In the genomic region with DNA sequence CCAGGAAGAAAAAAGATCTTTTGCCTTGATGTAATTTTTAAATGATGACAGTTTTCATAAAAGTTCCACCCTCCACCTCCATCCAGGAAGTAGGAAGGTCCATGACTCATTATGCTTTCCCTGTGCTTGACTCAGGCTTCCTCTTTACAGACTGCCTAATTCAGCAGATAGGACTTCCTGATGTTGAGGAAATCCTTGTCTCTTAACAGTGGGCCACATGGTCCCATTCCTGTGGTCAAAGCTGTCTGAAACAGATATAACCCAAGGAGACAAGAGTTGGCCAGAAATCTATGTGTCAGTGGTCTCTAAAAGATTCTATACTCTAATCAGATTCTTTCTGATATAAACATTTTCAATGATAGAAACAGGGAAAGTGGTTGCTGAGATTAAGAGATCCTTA, we compare ENCODE assay signal across 10 cellular contexts.
DNase-seq lines count a peak whose midpoint lies in the region; ATAC-seq and TF ChIP-seq lines count a peak whose summit lies in the region.
"Had no signal": no experiment of that assay in that cellular context is flagged by ENCODE, and none has a peak within 500 bp of the region (broad histone marks: within the 10 kb centered on the region; RNA-seq: fewer than 3 reads in every experiment).

No MANE protein-coding gene starts in this region.

- peaks cover 7% of the 10 kb centered on the region for H3K36me3 Mint-ChIP-seq in osteocyte (ENCODE audit: unreplicated experiment)

- H3K9me3 ChIP-seq in RWPE2 (ENCODE audit: severe bottlenecking): no peaks in the 10 kb centered on the region

- no peak overlapping the region for H3K4me3 Mint-ChIP-seq in osteocyte (ENCODE audit: unreplicated experiment)

- DNase-seq in DMS153 (lab: John Stamatoyannopoulos, UW): peak; percentile 64
- DNase-seq in DMS153 treated with DMSO at 0.1 percent for 48 hours (lab: John Stamatoyannopoulos, UW; ENCODE audit: unreplicated experiment): no peak
- no peak for DNase-seq in RWPE2 (ENCODE audit: low spot score)
- DNase-seq in fibroblast of gingiva (ENCODE audit: low read depth): peak; percentile 36
- DNase-seq in osteocyte (ENCODE audit: extremely low spot score, unreplicated experiment): no peak
- no peak for DNase-seq in activated effector memory CD4-positive, alpha-beta T cell treated with Interleukin-2 at 50 U/mL for 16 hours
- DNase-seq in stimulated activated CD4-positive, alpha-beta T cell treated with anti-CD3 and anti-CD28 coated beads, Interleukin-1b, Interleukin-23, amount 100 ng/mL, for 48 hours: no peak
- DNase-seq in stimulated activated CD4-positive, alpha-beta T cell treated with anti-CD3 and anti-CD28 coated beads, Interleukin-2, amount 100 ng/mL, for 24 hours: no peak

- H3K27me3 Mint-ChIP-seq in osteocyte (ENCODE audit: unreplicated experiment): no peaks in the 10 kb centered on the region

- peak overlapping the region; percentile 61 for H3K27ac Mint-ChIP-seq in osteocyte (ENCODE audit: unreplicated experiment)

- peaks cover 10% of the 10 kb centered on the region for H3K4me1 Mint-ChIP-seq in osteocyte (ENCODE audit: unreplicated experiment)

- peaks cover 16% of the 10 kb centered on the region for H3K4me1 ChIP-seq in RWPE2 (ENCODE audit: insufficient read depth, poor library complexity, severe bottlenecking)

- peaks cover 3% of the 10 kb centered on the region; the same call in 1 of the 2 replicates for H3K36me3 ChIP-seq in RWPE2 (ENCODE audit: low read depth)

- H3K27me3 ChIP-seq in RWPE2 (ENCODE audit: insufficient read depth, poor library complexity, severe bottlenecking): no peaks in the 10 kb centered on the region

- TF ChIP-seq CTCF in RWPE2 (IDR thresholded peaks at IDR 0.05; ENCODE audit: poor library complexity, severe bottlenecking) (no peak), osteocyte (IDR thresholded peaks at IDR 0.05) (no peak)

- H3K9me3 Mint-ChIP-seq in osteocyte (ENCODE audit: unreplicated experiment): peaks cover 10% of the 10 kb centered on the region

- H3K4me3 ChIP-seq in RWPE2 (ENCODE audit: severe bottlenecking): no peak overlapping the region

- H3K27ac ChIP-seq in RWPE2 (ENCODE audit: poor library complexity, severe bottlenecking): peak overlapping the region; percentile 88
- H3K27ac ChIP-seq: 22Rv1, VCaP had no signal

- ATAC-seq in RWPE2 (ENCODE audit: low read depth): peak; percentile 100

Comparison
In these comparisons a context has a peak if more than half of its experiments do, and no peak if none do; other contexts are left out.
1. DNase-seq: peak in DMS153 (single experiment) and fibroblast of gingiva (single experiment); none in DMS153 treated with DMSO at 0.1 percent for 48 hours (single experiment), RWPE2 (single experiment), osteocyte (single experiment), activated effector memory CD4-positive, alpha-beta T cell treated with Interleukin-2 at 50 U/mL for 16 hours (single experiment), stimulated activated CD4-positive, alpha-beta T cell treated with anti-CD3 and anti-CD28 coated beads, Interleukin-1b, Interleukin-23, amount 100 ng/mL, for 48 hours (single experiment) and stimulated activated CD4-positive, alpha-beta T cell treated with anti-CD3 and anti-CD28 coated beads, Interleukin-2, amount 100 ng/mL, for 24 hours (0 of 2).